Comparison of ENCODE assay signal across 32 cellular contexts in the genomic region with DNA sequence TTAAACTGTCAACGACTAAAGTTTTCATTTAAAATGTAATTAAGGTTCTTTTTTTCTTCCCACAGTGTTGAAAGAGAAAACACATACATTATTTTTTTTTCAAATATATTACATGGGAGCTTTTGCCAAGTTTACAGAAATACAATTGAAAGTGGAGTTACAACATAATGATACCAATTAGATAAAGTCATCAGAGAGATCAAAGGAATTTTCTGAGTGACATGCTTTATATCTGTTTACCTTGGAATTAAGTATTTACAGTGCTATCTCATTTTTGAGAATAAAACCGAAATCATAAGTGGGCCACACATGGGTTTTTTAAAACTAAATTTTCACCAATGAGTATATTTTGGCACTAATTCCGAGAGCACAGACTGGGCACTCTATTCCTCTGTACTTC.
"Had no signal": no experiment of that assay in that cellular context is flagged by ENCODE, and none has a peak within 500 bp of the region (broad histone marks: within the 10 kb centered on the region; RNA-seq: fewer than 3 reads in every experiment).

No MANE protein-coding gene starts in this region.

- FAIRE-seq: colon had no signal

- H3K27me3 ChIP-seq: adrenal gland, body of pancreas, gastroesophageal sphincter, heart right ventricle had no signal

- H3K9me3 ChIP-seq: adrenal gland, body of pancreas, esophagus squamous epithelium, gastroesophageal sphincter, heart right ventricle had no signal

- H3K4me1 Mint-ChIP-seq: activated B cell treated with CpG ODN at 0.5 μM for 24 hours; activated CD8-positive, alpha-beta memory T cell treated with anti-CD3 and anti-CD28 coated beads, Interleukin-2, amount 10 ng/mL, durations not matched to agents 7 days and 5 days; activated naive CD4-positive, alpha-beta T cell treated with anti-CD3 and anti-CD28 coated beads, Interleukin-2, amount 50 U/mL, for 24 hours; activated naive CD8-positive, alpha-beta T cell treated with anti-CD3 and anti-CD28 coated beads for 36 hours; activated naive CD8-positive, alpha-beta T cell treated with anti-CD3 and anti-CD28 coated beads, Interleukin-2, amount 50 U/mL, for 24 hours had no signal

- H3K36me3 Mint-ChIP-seq: activated CD4-positive, alpha-beta memory T cell treated with anti-CD3 and anti-CD28 coated beads for 36 hours; activated CD8-positive, alpha-beta memory T cell treated with anti-CD3 and anti-CD28 coated beads, Interleukin-2, amount 10 ng/mL, durations not matched to agents 7 days and 5 days; activated naive CD4-positive, alpha-beta T cell treated with anti-CD3 and anti-CD28 coated beads, Interleukin-2, amount 50 U/mL, for 24 hours; activated naive CD8-positive, alpha-beta T cell treated with anti-CD3 and anti-CD28 coated beads for 36 hours had no signal

- H3K36me3 ChIP-seq: adrenal gland, esophagus squamous epithelium, gastroesophageal sphincter, heart right ventricle, WERI-Rb-1 had no signal

- H3K27ac Mint-ChIP-seq: activated B cell treated with CpG ODN at 0.5 μM for 24 hours; activated CD4-positive, alpha-beta memory T cell treated with anti-CD3 and anti-CD28 coated beads for 36 hours; activated CD8-positive, alpha-beta memory T cell treated with anti-CD3 and anti-CD28 coated beads, Interleukin-2, amount 10 ng/mL, durations not matched to agents 7 days and 5 days; activated CD8-positive, alpha-beta T cell treated with anti-CD3 and anti-CD28 coated beads, Interleukin-2, amount 10 ng/mL, durations not matched to agents 7 days and 5 days; activated naive CD4-positive, alpha-beta T cell treated with anti-CD3 and anti-CD28 coated beads for 36 hours; activated naive CD4-positive, alpha-beta T cell treated with anti-CD3 and anti-CD28 coated beads, Interleukin-2, amount 50 U/mL, for 24 hours; activated naive CD8-positive, alpha-beta T cell treated with anti-CD3 and anti-CD28 coated beads for 36 hours; activated naive CD8-positive, alpha-beta T cell treated with anti-CD3 and anti-CD28 coated beads, Interleukin-2, amount 50 U/mL, for 24 hours; activated T-helper 1 cell treated with anti-CD3 and anti-CD28 coated beads, Interleukin-12 subunit alpha, Interleukin-12 subunit beta, Interleukin-2, Interleukin-4 antibody, amounts not matched to agents 30 ng/mL and 10 ng/mL and 1 ng/mL, durations not matched to agents 14 hours and 24 hours and 36 hours; activated T-helper 2 cell treated with anti-CD3 and anti-CD28 coated beads, Interferon-gamma antibody, Interleukin-2, Interleukin-4, amounts not matched to agents 10 μg/mL and 5 μg/mL and 100 μg/mL, durations not matched to agents 14 hours and 24 hours and 36 hours; effector memory CD8-positive, alpha-beta T cell; T-helper 17 cell; T-helper 2 cell treated with Interferon-gamma antibody and Interleukin-4, amounts not matched to agents 5 μg/mL and 100 μg/mL, for 36 hours had no signal

- H3K4me3 ChIP-seq: adrenal gland, body of pancreas, esophagus squamous epithelium, gastroesophageal sphincter, heart right ventricle had no signal

- DNase-seq: activated B cell treated with CpG ODN at 0.5 μM for 24 hours; activated CD4-positive, alpha-beta memory T cell treated with anti-CD3 and anti-CD28 coated beads for 36 hours; activated CD4-positive, alpha-beta T cell treated with anti-CD3 and anti-CD28 coated beads for 48 hours; activated CD8-positive, alpha-beta memory T cell treated with anti-CD3 and anti-CD28 coated beads, Interleukin-2, amount 10 ng/mL, durations not matched to agents 7 days and 5 days; activated CD8-positive, alpha-beta memory T cell treated with anti-CD3 and anti-CD28 coated beads, Interleukin-2, amount 50 U/mL, for 4 hours; activated CD8-positive, alpha-beta T cell treated with anti-CD3 and anti-CD28 coated beads, Interleukin-2, amount 10 ng/mL, durations not matched to agents 7 days and 5 days; activated effector memory CD4-positive, alpha-beta T cell treated with anti-CD3 and anti-CD28 coated beads, Interleukin-2, amount 50 U/mL, for 16 hours; activated naive CD4-positive, alpha-beta T cell treated with anti-CD3 and anti-CD28 coated beads for 36 hours; activated naive CD8-positive, alpha-beta T cell treated with anti-CD3 and anti-CD28 coated beads for 36 hours; activated naive CD8-positive, alpha-beta T cell treated with anti-CD3 and anti-CD28 coated beads, Interleukin-2, amount 50 U/mL, for 24 hours; activated T-cell treated with anti-CD3 and anti-CD28 coated beads, Interleukin-2, amount 50 U/mL, for 1 hour; activated T-cell treated with anti-CD3 and anti-CD28 coated beads, Interleukin-2, amount 50 U/mL, for 48 hours; adrenal gland; amygdala; aorta; body of pancreas; caudate nucleus; cortex of kidney; dermis blood vessel endothelial cell; effector CD4-positive, alpha-beta T cell; effector memory CD8-positive, alpha-beta T cell; esophagus squamous epithelium; heart right ventricle; T-helper 17 cell; T1000; WERI-Rb-1 had no signal

- H3K4me3 Mint-ChIP-seq: activated B cell treated with CpG ODN at 0.5 μM for 24 hours; activated CD4-positive, alpha-beta memory T cell treated with anti-CD3 and anti-CD28 coated beads for 36 hours; activated CD8-positive, alpha-beta memory T cell treated with anti-CD3 and anti-CD28 coated beads, Interleukin-2, amount 10 ng/mL, durations not matched to agents 7 days and 5 days; activated CD8-positive, alpha-beta T cell treated with anti-CD3 and anti-CD28 coated beads, Interleukin-2, amount 10 ng/mL, durations not matched to agents 7 days and 5 days; activated naive CD4-positive, alpha-beta T cell treated with anti-CD3 and anti-CD28 coated beads for 36 hours; activated naive CD4-positive, alpha-beta T cell treated with anti-CD3 and anti-CD28 coated beads, Interleukin-2, amount 50 U/mL, for 24 hours; activated naive CD8-positive, alpha-beta T cell treated with anti-CD3 and anti-CD28 coated beads for 36 hours; activated naive CD8-positive, alpha-beta T cell treated with anti-CD3 and anti-CD28 coated beads, Interleukin-2, amount 50 U/mL, for 24 hours; activated T-helper 1 cell treated with anti-CD3 and anti-CD28 coated beads, Interleukin-12 subunit alpha, Interleukin-12 subunit beta, Interleukin-2, Interleukin-4 antibody, amounts not matched to agents 30 ng/mL and 10 ng/mL and 1 ng/mL, durations not matched to agents 14 hours and 24 hours and 36 hours; effector memory CD8-positive, alpha-beta T cell; T-helper 17 cell; T-helper 2 cell treated with Interferon-gamma antibody and Interleukin-4, amounts not matched to agents 5 μg/mL and 100 μg/mL, for 36 hours had no signal

- H3K9me3 Mint-ChIP-seq: activated B cell treated with CpG ODN at 0.5 μM for 24 hours; activated CD4-positive, alpha-beta memory T cell treated with anti-CD3 and anti-CD28 coated beads for 36 hours; activated naive CD4-positive, alpha-beta T cell treated with anti-CD3 and anti-CD28 coated beads for 36 hours; activated naive CD4-positive, alpha-beta T cell treated with anti-CD3 and anti-CD28 coated beads, Interleukin-2, amount 50 U/mL, for 24 hours; activated naive CD8-positive, alpha-beta T cell treated with anti-CD3 and anti-CD28 coated beads for 36 hours; activated naive CD8-positive, alpha-beta T cell treated with anti-CD3 and anti-CD28 coated beads, Interleukin-2, amount 50 U/mL, for 24 hours; activated T-helper 1 cell treated with anti-CD3 and anti-CD28 coated beads, Interleukin-12 subunit alpha, Interleukin-12 subunit beta, Interleukin-2, Interleukin-4 antibody, amounts not matched to agents 30 ng/mL and 10 ng/mL and 1 ng/mL, durations not matched to agents 14 hours and 24 hours and 36 hours; activated T-helper 2 cell treated with anti-CD3 and anti-CD28 coated beads, Interferon-gamma antibody, Interleukin-2, Interleukin-4, amounts not matched to agents 10 μg/mL and 5 μg/mL and 100 μg/mL, durations not matched to agents 14 hours and 24 hours and 36 hours; effector memory CD8-positive, alpha-beta T cell; T-helper 2 cell treated with Interferon-gamma antibody and Interleukin-4, amounts not matched to agents 5 μg/mL and 100 μg/mL, for 36 hours had no signal
